1 cellular context compared by ENCODE assay signal in the genomic region with DNA sequence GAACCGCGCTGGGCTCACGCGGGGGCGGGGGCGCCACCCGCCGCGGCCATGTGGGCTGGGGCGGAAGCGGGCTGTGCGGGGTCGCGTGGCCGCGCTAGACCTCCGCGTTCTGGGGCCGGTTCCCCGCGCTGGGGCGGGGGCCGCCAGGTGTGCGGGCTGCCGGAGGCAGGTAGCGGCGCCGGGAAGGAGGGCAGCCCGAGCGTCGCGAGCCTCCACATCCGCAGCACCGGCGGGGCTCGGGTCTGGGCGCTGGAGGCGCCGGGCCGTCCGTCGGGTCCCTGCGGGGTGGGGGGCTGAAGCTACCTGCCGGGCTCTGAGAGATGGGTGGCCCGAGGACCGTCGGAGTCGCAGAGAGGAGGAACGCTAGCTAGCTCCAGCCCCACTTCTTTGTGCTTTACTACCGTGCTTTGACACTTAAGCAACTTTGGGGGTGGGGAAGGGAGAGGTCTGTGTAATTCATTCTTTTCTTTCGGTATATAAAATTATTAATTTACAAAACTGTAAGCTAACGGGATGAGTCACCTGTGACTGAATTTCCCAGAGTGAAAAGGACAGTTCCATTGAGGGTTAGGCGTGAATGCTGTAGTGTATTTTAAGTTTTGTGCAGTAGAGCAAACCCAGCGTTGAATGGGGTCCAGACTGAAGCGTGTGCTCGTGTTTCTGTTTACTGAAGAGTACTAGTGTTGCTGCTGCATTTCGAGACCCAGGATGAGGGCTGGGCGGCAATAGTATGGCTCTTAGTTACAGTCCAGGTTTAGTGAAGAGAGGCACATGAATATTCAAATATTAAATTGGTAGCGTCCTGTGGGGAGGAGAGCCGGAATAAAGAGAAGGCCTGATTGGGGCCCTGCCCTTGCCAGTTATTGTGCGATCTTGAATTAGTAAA.
TF ChIP-seq lines count a peak whose summit lies in the region.

No MANE protein-coding gene starts in this region.

TF ChIP-seq in K562, 482 proteins besides CTCF, POLR2A, EP300 and RAD21 (continued from another document and continues in another):
- TF ChIP-seq, protein P1, sequence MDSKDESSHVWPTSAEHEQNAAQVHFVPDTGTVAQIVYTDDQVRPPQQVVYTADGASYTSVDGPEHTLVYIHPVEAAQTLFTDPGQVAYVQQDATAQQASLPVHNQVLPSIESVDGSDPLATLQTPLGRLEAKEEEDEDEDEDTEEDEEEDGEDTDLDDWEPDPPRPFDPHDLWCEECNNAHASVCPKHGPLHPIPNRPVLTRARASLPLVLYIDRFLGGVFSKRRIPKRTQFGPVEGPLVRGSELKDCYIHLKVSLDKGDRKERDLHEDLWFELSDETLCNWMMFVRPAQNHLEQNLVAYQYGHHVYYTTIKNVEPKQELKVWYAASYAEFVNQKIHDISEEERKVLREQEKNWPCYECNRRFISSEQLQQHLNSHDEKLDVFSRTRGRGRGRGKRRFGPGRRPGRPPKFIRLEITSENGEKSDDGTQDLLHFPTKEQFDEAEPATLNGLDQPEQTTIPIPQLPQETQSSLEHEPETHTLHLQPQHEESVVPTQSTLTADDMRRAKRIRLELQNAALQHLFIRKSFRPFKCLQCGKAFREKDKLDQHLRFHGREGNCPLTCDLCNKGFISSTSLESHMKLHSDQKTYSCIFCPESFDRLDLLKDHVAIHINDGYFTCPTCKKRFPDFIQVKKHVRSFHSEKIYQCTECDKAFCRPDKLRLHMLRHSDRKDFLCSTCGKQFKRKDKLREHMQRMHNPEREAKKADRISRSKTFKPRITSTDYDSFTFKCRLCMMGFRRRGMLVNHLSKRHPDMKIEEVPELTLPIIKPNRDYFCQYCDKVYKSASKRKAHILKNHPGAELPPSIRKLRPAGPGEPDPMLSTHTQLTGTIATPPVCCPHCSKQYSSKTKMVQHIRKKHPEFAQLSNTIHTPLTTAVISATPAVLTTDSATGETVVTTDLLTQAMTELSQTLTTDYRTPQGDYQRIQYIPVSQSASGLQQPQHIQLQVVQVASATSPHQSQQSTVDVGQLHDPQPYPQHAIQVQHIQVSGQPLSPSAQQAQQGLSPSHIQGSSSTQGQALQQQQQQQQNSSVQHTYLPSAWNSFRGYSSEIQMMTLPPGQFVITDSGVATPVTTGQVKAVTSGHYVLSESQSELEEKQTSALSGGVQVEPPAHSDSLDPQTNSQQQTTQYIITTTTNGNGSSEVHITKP (IDR thresholded peaks at IDR 0.05; ENCODE audit: partially characterized antibody) = peak; percentile 32
- no peak for TF ChIP-seq EHMT2 (IDR thresholded peaks at IDR 0.05)
- TF ChIP-seq, protein P2, sequence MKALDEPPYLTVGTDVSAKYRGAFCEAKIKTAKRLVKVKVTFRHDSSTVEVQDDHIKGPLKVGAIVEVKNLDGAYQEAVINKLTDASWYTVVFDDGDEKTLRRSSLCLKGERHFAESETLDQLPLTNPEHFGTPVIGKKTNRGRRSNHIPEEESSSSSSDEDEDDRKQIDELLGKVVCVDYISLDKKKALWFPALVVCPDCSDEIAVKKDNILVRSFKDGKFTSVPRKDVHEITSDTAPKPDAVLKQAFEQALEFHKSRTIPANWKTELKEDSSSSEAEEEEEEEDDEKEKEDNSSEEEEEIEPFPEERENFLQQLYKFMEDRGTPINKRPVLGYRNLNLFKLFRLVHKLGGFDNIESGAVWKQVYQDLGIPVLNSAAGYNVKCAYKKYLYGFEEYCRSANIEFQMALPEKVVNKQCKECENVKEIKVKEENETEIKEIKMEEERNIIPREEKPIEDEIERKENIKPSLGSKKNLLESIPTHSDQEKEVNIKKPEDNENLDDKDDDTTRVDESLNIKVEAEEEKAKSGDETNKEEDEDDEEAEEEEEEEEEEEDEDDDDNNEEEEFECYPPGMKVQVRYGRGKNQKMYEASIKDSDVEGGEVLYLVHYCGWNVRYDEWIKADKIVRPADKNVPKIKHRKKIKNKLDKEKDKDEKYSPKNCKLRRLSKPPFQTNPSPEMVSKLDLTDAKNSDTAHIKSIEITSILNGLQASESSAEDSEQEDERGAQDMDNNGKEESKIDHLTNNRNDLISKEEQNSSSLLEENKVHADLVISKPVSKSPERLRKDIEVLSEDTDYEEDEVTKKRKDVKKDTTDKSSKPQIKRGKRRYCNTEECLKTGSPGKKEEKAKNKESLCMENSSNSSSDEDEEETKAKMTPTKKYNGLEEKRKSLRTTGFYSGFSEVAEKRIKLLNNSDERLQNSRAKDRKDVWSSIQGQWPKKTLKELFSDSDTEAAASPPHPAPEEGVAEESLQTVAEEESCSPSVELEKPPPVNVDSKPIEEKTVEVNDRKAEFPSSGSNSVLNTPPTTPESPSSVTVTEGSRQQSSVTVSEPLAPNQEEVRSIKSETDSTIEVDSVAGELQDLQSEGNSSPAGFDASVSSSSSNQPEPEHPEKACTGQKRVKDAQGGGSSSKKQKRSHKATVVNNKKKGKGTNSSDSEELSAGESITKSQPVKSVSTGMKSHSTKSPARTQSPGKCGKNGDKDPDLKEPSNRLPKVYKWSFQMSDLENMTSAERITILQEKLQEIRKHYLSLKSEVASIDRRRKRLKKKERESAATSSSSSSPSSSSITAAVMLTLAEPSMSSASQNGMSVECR (CRISPR knock-in tag; IDR thresholded peaks at IDR 0.05) = no peak
- no peak for TF ChIP-seq ZKSCAN8 (CRISPR knock-in tag; IDR thresholded peaks at IDR 0.05)
- TF ChIP-seq, protein P3, sequence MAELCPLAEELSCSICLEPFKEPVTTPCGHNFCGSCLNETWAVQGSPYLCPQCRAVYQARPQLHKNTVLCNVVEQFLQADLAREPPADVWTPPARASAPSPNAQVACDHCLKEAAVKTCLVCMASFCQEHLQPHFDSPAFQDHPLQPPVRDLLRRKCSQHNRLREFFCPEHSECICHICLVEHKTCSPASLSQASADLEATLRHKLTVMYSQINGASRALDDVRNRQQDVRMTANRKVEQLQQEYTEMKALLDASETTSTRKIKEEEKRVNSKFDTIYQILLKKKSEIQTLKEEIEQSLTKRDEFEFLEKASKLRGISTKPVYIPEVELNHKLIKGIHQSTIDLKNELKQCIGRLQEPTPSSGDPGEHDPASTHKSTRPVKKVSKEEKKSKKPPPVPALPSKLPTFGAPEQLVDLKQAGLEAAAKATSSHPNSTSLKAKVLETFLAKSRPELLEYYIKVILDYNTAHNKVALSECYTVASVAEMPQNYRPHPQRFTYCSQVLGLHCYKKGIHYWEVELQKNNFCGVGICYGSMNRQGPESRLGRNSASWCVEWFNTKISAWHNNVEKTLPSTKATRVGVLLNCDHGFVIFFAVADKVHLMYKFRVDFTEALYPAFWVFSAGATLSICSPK (IDR thresholded peaks at IDR 0.05; ENCODE audit: borderline replicate concordance) = no peak
- TF ChIP-seq MYC (IDR thresholded peaks at IDR 0.05; ENCODE audit: low read depth, low read length) = 0 out of 2 replicates have a peak, but pooled peaks have one; percentile 53
- no peak for TF ChIP-seq MYC (CRISPR knock-in tag; IDR thresholded peaks at IDR 0.05; ENCODE audit: borderline replicate concordance, low read depth)
- TF ChIP-seq RBFOX2 (IDR thresholded peaks at IDR 0.05; ENCODE audit: low read depth, low read length) = peak; percentile 69
- TF ChIP-seq CTBP1 (IDR thresholded peaks at IDR 0.05; ENCODE audit: borderline replicate concordance) = peak; percentile 11; the same call in 1 of the 2 replicates
- TF ChIP-seq NR2C1 (IDR thresholded peaks at IDR 0.05) = no peak
- no peak for TF ChIP-seq NR2C1 (tag; IDR thresholded peaks at IDR 0.05)
- TF ChIP-seq, protein P4, sequence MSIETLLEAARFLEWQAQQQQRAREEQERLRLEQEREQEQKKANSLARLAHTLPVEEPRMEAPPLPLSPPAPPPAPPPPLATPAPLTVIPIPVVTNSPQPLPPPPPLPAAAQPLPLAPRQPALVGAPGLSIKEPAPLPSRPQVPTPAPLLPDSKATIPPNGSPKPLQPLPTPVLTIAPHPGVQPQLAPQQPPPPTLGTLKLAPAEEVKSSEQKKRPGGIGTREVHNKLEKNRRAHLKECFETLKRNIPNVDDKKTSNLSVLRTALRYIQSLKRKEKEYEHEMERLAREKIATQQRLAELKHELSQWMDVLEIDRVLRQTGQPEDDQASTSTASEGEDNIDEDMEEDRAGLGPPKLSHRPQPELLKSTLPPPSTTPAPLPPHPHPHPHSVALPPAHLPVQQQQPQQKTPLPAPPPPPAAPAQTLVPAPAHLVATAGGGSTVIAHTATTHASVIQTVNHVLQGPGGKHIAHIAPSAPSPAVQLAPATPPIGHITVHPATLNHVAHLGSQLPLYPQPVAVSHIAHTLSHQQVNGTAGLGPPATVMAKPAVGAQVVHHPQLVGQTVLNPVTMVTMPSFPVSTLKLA (conservative IDR thresholded peaks at IDR 0.05) = peak in 1 of 2 experiments; percentile 25; a peak in 3 of 4 replicates
- TF ChIP-seq, protein P5, sequence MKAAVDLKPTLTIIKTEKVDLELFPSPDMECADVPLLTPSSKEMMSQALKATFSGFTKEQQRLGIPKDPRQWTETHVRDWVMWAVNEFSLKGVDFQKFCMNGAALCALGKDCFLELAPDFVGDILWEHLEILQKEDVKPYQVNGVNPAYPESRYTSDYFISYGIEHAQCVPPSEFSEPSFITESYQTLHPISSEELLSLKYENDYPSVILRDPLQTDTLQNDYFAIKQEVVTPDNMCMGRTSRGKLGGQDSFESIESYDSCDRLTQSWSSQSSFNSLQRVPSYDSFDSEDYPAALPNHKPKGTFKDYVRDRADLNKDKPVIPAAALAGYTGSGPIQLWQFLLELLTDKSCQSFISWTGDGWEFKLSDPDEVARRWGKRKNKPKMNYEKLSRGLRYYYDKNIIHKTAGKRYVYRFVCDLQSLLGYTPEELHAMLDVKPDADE (conservative IDR thresholded peaks at IDR 0.05; ENCODE audit: control insufficient read depth, low read depth, low read length) = 0 out of 2 replicates have a peak, but pooled peaks have one; percentile 19
- peak in 1 of 2 experiments; percentile 35; a peak in 1 of 4 replicates for TF ChIP-seq KDM1A (IDR thresholded peaks at IDR 0.05)
- TF ChIP-seq, protein P6, sequence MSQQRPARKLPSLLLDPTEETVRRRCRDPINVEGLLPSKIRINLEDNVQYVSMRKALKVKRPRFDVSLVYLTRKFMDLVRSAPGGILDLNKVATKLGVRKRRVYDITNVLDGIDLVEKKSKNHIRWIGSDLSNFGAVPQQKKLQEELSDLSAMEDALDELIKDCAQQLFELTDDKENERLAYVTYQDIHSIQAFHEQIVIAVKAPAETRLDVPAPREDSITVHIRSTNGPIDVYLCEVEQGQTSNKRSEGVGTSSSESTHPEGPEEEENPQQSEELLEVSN (IDR thresholded peaks at IDR 0.05; ENCODE audit: borderline replicate concordance in 1 of 2, extremely low read depth in 1 of 2, insufficient read depth in 1 of 2, insufficient read length in 1 of 2, low read depth in 1 of 2, low read length in 1 of 2, poor library complexity in 1 of 2, severe bottlenecking in 1 of 2) = peak in 1 of 2 experiments; percentile 50
- TF ChIP-seq, protein P7, sequence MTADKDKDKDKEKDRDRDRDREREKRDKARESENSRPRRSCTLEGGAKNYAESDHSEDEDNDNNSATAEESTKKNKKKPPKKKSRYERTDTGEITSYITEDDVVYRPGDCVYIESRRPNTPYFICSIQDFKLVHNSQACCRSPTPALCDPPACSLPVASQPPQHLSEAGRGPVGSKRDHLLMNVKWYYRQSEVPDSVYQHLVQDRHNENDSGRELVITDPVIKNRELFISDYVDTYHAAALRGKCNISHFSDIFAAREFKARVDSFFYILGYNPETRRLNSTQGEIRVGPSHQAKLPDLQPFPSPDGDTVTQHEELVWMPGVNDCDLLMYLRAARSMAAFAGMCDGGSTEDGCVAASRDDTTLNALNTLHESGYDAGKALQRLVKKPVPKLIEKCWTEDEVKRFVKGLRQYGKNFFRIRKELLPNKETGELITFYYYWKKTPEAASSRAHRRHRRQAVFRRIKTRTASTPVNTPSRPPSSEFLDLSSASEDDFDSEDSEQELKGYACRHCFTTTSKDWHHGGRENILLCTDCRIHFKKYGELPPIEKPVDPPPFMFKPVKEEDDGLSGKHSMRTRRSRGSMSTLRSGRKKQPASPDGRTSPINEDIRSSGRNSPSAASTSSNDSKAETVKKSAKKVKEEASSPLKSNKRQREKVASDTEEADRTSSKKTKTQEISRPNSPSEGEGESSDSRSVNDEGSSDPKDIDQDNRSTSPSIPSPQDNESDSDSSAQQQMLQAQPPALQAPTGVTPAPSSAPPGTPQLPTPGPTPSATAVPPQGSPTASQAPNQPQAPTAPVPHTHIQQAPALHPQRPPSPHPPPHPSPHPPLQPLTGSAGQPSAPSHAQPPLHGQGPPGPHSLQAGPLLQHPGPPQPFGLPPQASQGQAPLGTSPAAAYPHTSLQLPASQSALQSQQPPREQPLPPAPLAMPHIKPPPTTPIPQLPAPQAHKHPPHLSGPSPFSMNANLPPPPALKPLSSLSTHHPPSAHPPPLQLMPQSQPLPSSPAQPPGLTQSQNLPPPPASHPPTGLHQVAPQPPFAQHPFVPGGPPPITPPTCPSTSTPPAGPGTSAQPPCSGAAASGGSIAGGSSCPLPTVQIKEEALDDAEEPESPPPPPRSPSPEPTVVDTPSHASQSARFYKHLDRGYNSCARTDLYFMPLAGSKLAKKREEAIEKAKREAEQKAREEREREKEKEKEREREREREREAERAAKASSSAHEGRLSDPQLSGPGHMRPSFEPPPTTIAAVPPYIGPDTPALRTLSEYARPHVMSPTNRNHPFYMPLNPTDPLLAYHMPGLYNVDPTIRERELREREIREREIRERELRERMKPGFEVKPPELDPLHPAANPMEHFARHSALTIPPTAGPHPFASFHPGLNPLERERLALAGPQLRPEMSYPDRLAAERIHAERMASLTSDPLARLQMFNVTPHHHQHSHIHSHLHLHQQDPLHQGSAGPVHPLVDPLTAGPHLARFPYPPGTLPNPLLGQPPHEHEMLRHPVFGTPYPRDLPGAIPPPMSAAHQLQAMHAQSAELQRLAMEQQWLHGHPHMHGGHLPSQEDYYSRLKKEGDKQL (CRISPR knock-in tag; IDR thresholded peaks at IDR 0.05; ENCODE audit: borderline replicate concordance) = peak; percentile 80; the same call in 1 of the 2 replicates
- peak; percentile 4; the same call in 1 of the 2 replicates for TF ChIP-seq ESRRA (IDR thresholded peaks at IDR 0.05; ENCODE audit: borderline replicate concordance, low read depth)
- peak; percentile 65 for TF ChIP-seq POLR2G (IDR thresholded peaks at IDR 0.05; ENCODE audit: low read depth, low read length)
- TF ChIP-seq, protein P8, sequence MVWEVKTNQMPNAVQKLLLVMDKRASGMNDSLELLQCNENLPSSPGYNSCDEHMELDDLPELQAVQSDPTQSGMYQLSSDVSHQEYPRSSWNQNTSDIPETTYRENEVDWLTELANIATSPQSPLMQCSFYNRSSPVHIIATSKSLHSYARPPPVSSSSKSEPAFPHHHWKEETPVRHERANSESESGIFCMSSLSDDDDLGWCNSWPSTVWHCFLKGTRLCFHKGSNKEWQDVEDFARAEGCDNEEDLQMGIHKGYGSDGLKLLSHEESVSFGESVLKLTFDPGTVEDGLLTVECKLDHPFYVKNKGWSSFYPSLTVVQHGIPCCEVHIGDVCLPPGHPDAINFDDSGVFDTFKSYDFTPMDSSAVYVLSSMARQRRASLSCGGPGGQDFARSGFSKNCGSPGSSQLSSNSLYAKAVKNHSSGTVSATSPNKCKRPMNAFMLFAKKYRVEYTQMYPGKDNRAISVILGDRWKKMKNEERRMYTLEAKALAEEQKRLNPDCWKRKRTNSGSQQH (CRISPR knock-in tag; IDR thresholded peaks at IDR 0.05) = no peak
- no peak for TF ChIP-seq MTA1 (IDR thresholded peaks at IDR 0.05; ENCODE audit: borderline replicate concordance)
- TF ChIP-seq ZNF232 (CRISPR knock-in tag; IDR thresholded peaks at IDR 0.05) = peak; percentile 61; the same call in 1 of the 2 replicates
- TF ChIP-seq, protein P9, sequence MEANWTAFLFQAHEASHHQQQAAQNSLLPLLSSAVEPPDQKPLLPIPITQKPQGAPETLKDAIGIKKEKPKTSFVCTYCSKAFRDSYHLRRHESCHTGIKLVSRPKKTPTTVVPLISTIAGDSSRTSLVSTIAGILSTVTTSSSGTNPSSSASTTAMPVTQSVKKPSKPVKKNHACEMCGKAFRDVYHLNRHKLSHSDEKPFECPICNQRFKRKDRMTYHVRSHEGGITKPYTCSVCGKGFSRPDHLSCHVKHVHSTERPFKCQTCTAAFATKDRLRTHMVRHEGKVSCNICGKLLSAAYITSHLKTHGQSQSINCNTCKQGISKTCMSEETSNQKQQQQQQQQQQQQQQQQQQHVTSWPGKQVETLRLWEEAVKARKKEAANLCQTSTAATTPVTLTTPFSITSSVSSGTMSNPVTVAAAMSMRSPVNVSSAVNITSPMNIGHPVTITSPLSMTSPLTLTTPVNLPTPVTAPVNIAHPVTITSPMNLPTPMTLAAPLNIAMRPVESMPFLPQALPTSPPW (CRISPR knock-in tag; IDR thresholded peaks at IDR 0.05) = no peak
- 0 out of 2 replicates have a peak, but pooled peaks have one; percentile 26 for TF ChIP-seq KAT7 (CRISPR knock-in tag; IDR thresholded peaks at IDR 0.05; ENCODE audit: borderline replicate concordance)
